ENCODE assay signal across 1 cellular context in the genomic region with DNA sequence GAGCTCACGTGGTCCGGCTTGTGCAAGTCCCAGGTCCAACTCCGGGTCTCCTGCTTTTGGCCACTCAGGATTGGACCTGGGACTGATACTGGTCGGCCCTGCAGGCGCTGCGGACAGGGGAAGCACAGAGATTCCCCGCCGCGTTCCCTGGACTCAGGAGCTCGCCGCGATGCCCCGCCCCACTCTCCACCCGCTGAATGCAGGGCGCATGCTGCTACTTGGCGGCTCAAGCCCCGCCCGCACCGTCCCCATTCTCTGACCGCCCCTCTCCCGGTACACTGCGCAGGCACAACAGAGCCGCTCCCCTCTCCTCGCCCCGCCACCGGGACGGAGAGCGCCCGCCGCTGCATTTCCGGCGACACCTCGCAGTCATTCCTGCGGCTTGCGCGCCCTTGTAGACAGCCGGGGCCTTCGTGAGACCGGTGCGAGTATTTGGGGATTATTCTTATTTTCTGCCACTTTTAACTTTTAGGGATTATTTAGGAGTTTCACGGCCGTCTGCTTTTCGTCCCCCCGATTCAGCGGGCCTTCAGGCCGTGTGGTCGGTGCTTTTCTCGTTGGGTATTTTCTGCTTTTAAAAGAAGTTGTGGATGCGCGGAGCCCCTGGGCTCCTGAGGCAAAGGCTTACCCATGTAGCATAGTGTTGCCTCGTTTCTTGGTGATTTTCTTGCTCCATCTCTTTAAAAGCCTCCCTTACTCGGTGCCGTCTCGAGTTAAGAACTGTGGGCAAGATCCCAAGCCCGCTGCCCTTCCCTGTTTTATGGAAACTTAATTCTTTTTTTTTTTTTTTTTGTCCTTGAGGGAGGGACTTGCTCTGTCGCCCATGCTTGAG.
TF ChIP-seq lines count a peak whose summit lies in the region.

A gene (plus strand): TSS at position 251 of the 832 bp plus-strand sequence. CDS start 1,544 bp downstream, outside the sequence.

TF ChIP-seq in HepG2, 621 proteins besides CTCF, POLR2A, EP300 and RAD21 (continued from another document and continues in another):
- TF ChIP-seq, protein P1, sequence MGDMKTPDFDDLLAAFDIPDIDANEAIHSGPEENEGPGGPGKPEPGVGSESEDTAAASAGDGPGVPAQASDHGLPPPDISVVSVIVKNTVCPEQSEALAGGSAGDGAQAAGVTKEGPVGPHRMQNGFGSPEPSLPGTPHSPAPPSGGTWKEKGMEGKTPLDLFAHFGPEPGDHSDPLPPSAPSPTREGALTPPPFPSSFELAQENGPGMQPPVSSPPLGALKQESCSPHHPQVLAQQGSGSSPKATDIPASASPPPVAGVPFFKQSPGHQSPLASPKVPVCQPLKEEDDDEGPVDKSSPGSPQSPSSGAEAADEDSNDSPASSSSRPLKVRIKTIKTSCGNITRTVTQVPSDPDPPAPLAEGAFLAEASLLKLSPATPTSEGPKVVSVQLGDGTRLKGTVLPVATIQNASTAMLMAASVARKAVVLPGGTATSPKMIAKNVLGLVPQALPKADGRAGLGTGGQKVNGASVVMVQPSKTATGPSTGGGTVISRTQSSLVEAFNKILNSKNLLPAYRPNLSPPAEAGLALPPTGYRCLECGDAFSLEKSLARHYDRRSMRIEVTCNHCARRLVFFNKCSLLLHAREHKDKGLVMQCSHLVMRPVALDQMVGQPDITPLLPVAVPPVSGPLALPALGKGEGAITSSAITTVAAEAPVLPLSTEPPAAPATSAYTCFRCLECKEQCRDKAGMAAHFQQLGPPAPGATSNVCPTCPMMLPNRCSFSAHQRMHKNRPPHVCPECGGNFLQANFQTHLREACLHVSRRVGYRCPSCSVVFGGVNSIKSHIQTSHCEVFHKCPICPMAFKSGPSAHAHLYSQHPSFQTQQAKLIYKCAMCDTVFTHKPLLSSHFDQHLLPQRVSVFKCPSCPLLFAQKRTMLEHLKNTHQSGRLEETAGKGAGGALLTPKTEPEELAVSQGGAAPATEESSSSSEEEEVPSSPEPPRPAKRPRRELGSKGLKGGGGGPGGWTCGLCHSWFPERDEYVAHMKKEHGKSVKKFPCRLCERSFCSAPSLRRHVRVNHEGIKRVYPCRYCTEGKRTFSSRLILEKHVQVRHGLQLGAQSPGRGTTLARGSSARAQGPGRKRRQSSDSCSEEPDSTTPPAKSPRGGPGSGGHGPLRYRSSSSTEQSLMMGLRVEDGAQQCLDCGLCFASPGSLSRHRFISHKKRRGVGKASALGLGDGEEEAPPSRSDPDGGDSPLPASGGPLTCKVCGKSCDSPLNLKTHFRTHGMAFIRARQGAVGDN (CRISPR knock-in tag; IDR thresholded peaks at IDR 0.05): peak; percentile 99
- TF ChIP-seq, protein P2, sequence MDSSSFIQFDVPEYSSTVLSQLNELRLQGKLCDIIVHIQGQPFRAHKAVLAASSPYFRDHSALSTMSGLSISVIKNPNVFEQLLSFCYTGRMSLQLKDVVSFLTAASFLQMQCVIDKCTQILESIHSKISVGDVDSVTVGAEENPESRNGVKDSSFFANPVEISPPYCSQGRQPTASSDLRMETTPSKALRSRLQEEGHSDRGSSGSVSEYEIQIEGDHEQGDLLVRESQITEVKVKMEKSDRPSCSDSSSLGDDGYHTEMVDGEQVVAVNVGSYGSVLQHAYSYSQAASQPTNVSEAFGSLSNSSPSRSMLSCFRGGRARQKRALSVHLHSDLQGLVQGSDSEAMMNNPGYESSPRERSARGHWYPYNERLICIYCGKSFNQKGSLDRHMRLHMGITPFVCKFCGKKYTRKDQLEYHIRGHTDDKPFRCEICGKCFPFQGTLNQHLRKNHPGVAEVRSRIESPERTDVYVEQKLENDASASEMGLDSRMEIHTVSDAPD (CRISPR knock-in tag; IDR thresholded peaks at IDR 0.05): no peak; the same call in 1 of the 2 replicates
- TF ChIP-seq, protein P3, sequence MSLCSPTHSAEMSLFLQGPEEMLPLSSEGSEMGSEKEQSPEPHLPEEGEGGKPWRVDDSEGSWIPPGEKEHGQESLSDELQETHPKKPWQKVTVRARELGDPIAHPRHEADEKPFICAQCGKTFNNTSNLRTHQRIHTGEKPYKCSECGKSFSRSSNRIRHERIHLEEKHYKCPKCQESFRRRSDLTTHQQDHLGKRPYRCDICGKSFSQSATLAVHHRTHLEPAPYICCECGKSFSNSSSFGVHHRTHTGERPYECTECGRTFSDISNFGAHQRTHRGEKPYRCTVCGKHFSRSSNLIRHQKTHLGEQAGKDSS (CRISPR knock-in tag; IDR thresholded peaks at IDR 0.05; ENCODE audit: borderline replicate concordance, low read depth): peak; percentile 96
- TF ChIP-seq SMYD3 (CRISPR knock-in tag; IDR thresholded peaks at IDR 0.05) (no peak; the same call in 1 of the 2 replicates), MAF1 (CRISPR knock-in tag; IDR thresholded peaks at IDR 0.05; ENCODE audit: borderline replicate concordance) (peak; percentile 56; the same call in 1 of the 2 replicates), NFIC (IDR thresholded peaks at IDR 0.05; ENCODE audit: low read length) (no peak), TRIM24 (CRISPR knock-in tag; IDR thresholded peaks at IDR 0.05) (no peak), HNRNPL (IDR thresholded peaks at IDR 0.05; ENCODE audit: low read depth, low read length) (0 out of 2 replicates have a peak, but pooled peaks have one; percentile 52), GTF3A (CRISPR knock-in tag; conservative IDR thresholded peaks at IDR 0.05) (peak; percentile 98), ZNF33B (CRISPR knock-in tag; IDR thresholded peaks at IDR 0.05) (no peak; the same call in 1 of the 2 replicates), STAT5B (CRISPR knock-in tag; IDR thresholded peaks at IDR 0.05) (no peak), NFE2 (CRISPR knock-in tag; IDR thresholded peaks at IDR 0.05) (no peak), MAZ (IDR thresholded peaks at IDR 0.05; ENCODE audit: borderline replicate concordance, low read depth, low read length) (peak; percentile 96), MAZ (CRISPR knock-in tag; IDR thresholded peaks at IDR 0.05; ENCODE audit: low read depth) (peak; percentile 99), ZNF354B (CRISPR knock-in tag; IDR thresholded peaks at IDR 0.05) (no peak; the same call in 1 of the 2 replicates), ZFP37 (CRISPR knock-in tag; IDR thresholded peaks at IDR 0.05; ENCODE audit: borderline replicate concordance) (peak; percentile 92), TBX3 (IDR thresholded peaks at IDR 0.05; ENCODE audit: borderline replicate concordance) (peak; percentile 75; the same call in 1 of the 2 replicates), KLF15 (CRISPR knock-in tag; IDR thresholded peaks at IDR 0.05; ENCODE audit: borderline replicate concordance) (no peak; the same call in 1 of the 2 replicates), ZNF746 (CRISPR knock-in tag; IDR thresholded peaks at IDR 0.05) (peak; percentile 93), ZNF124 (CRISPR knock-in tag; IDR thresholded peaks at IDR 0.05) (peak; percentile 92; the same call in 1 of the 2 replicates), U2AF1 (optimal IDR thresholded peaks at IDR 0.05; ENCODE audit: low read depth, low read length) (peak; percentile 46), PAWR (CRISPR knock-in tag; IDR thresholded peaks at IDR 0.05; ENCODE audit: borderline replicate concordance) (peak; percentile 98; the same call in 1 of the 2 replicates), KLF12 (CRISPR knock-in tag; IDR thresholded peaks at IDR 0.05; ENCODE audit: borderline replicate concordance) (peak; percentile 79; the same call in 1 of the 2 replicates), RFXAP (CRISPR knock-in tag; IDR thresholded peaks at IDR 0.05; ENCODE audit: borderline replicate concordance) (peak; percentile 73; the same call in 1 of the 2 replicates), ZNF263 (CRISPR knock-in tag; IDR thresholded peaks at IDR 0.05) (no peak), ZNF3 (CRISPR knock-in tag; IDR thresholded peaks at IDR 0.05) (0 out of 2 replicates have a peak, but pooled peaks have one; percentile 30), ZNF274 (CRISPR knock-in tag; IDR thresholded peaks at IDR 0.05) (no peak; the same call in none of the 2 replicates), SP4 (CRISPR knock-in tag; IDR thresholded peaks at IDR 0.05) (peak; percentile 91), NR2F6 (IDR thresholded peaks at IDR 0.05) (0 out of 2 replicates have a peak, but pooled peaks have one; percentile 14), NR2F6 (CRISPR knock-in tag; IDR thresholded peaks at IDR 0.05) (peak; percentile 46), HOXA3 (CRISPR knock-in tag; IDR thresholded peaks at IDR 0.05) (peak; percentile 91), JUND (CRISPR knock-in tag; IDR thresholded peaks at IDR 0.05) (peak; percentile 51; the same call in 1 of the 2 replicates), ZMYM3 (CRISPR knock-in tag; IDR thresholded peaks at IDR 0.05) (peak; percentile 92), FOXK1 (CRISPR knock-in tag; IDR thresholded peaks at IDR 0.05; ENCODE audit: borderline replicate concordance, low read depth) (peak; percentile 80; the same call in 1 of the 2 replicates), BRCA1 (CRISPR knock-in tag; IDR thresholded peaks at IDR 0.05) (peak; percentile 89), ZNF282 (IDR thresholded peaks at IDR 0.05; ENCODE audit: partially characterized antibody) (no peak), RARA (CRISPR knock-in tag; IDR thresholded peaks at IDR 0.05) (peak; percentile 43; the same call in 1 of the 2 replicates), ZNF101 (CRISPR knock-in tag; IDR thresholded peaks at IDR 0.05; ENCODE audit: borderline replicate concordance, low read depth) (peak; percentile 86; the same call in 1 of the 2 replicates), SOX5 (CRISPR knock-in tag; IDR thresholded peaks at IDR 0.05; ENCODE audit: borderline replicate concordance) (peak; percentile 79; the same call in 1 of the 2 replicates), ZNF747 (CRISPR knock-in tag; IDR thresholded peaks at IDR 0.05; ENCODE audit: borderline replicate concordance) (peak; percentile 98)
- TF ChIP-seq, protein P4, sequence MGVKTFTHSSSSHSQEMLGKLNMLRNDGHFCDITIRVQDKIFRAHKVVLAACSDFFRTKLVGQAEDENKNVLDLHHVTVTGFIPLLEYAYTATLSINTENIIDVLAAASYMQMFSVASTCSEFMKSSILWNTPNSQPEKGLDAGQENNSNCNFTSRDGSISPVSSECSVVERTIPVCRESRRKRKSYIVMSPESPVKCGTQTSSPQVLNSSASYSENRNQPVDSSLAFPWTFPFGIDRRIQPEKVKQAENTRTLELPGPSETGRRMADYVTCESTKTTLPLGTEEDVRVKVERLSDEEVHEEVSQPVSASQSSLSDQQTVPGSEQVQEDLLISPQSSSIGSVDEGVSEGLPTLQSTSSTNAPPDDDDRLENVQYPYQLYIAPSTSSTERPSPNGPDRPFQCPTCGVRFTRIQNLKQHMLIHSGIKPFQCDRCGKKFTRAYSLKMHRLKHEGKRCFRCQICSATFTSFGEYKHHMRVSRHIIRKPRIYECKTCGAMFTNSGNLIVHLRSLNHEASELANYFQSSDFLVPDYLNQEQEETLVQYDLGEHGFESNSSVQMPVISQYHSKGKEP (CRISPR knock-in tag; IDR thresholded peaks at IDR 0.05): no peak
- TF ChIP-seq, protein P5, sequence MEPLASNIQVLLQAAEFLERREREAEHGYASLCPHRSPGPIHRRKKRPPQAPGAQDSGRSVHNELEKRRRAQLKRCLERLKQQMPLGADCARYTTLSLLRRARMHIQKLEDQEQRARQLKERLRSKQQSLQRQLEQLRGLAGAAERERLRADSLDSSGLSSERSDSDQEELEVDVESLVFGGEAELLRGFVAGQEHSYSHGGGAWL (CRISPR knock-in tag; IDR thresholded peaks at IDR 0.05): peak; percentile 84
- TF ChIP-seq, protein P6, sequence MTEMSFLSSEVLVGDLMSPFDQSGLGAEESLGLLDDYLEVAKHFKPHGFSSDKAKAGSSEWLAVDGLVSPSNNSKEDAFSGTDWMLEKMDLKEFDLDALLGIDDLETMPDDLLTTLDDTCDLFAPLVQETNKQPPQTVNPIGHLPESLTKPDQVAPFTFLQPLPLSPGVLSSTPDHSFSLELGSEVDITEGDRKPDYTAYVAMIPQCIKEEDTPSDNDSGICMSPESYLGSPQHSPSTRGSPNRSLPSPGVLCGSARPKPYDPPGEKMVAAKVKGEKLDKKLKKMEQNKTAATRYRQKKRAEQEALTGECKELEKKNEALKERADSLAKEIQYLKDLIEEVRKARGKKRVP (CRISPR knock-in tag; IDR thresholded peaks at IDR 0.05): peak in 1 of 2 experiments; percentile 82; a peak in 2 of 4 replicates
- TF ChIP-seq, protein P7, sequence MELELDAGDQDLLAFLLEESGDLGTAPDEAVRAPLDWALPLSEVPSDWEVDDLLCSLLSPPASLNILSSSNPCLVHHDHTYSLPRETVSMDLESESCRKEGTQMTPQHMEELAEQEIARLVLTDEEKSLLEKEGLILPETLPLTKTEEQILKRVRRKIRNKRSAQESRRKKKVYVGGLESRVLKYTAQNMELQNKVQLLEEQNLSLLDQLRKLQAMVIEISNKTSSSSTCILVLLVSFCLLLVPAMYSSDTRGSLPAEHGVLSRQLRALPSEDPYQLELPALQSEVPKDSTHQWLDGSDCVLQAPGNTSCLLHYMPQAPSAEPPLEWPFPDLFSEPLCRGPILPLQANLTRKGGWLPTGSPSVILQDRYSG (CRISPR knock-in tag; IDR thresholded peaks at IDR 0.05): no peak
- TF ChIP-seq, protein P8, sequence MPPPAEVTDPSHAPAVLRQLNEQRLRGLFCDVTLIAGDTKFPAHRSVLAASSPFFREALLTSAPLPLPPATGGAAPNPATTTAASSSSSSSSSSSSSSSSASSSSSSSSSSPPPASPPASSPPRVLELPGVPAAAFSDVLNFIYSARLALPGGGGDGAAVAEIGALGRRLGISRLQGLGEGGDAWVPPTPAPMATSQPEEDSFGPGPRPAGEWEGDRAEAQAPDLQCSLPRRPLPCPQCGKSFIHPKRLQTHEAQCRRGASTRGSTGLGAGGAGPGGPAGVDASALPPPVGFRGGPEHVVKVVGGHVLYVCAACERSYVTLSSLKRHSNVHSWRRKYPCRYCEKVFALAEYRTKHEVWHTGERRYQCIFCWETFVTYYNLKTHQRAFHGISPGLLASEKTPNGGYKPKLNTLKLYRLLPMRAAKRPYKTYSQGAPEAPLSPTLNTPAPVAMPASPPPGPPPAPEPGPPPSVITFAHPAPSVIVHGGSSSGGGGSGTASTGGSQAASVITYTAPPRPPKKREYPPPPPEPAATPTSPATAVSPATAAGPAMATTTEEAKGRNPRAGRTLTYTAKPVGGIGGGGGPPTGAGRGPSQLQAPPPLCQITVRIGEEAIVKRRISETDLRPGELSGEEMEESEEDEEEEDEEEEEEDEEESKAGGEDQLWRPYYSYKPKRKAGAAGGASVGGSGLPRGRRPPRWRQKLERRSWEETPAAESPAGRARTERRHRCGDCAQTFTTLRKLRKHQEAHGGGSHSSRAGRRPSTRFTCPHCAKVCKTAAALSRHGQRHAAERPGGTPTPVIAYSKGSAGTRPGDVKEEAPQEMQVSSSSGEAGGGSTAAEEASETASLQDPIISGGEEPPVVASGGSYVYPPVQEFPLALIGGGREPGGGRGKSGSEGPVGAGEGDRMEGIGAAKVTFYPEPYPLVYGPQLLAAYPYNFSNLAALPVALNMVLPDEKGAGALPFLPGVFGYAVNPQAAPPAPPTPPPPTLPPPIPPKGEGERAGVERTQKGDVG (CRISPR knock-in tag; IDR thresholded peaks at IDR 0.05; ENCODE audit: borderline replicate concordance): peak; percentile 72; the same call in 1 of the 2 replicates
- TF ChIP-seq, protein P9, sequence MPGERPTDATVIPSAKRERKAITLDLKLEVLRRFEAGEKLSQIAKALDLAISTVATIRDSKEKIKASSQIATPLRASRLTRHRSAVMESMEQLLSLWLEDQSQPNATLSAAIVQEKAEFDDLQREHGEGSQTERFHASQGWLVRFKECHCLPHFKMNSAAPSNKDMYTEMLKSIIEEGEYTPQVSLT (CRISPR knock-in tag; IDR thresholded peaks at IDR 0.05; ENCODE audit: borderline replicate concordance, low read depth): no peak
- TF ChIP-seq, protein P10, sequence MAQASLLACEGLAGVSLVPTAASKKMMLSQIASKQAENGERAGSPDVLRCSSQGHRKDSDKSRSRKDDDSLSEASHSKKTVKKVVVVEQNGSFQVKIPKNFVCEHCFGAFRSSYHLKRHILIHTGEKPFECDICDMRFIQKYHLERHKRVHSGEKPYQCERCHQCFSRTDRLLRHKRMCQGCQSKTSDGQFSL (CRISPR knock-in tag; IDR thresholded peaks at IDR 0.05): peak; percentile 34; the same call in 1 of the 2 replicates
